Comparison of ENCODE assay signal across 8 cellular contexts in the genomic region with DNA sequence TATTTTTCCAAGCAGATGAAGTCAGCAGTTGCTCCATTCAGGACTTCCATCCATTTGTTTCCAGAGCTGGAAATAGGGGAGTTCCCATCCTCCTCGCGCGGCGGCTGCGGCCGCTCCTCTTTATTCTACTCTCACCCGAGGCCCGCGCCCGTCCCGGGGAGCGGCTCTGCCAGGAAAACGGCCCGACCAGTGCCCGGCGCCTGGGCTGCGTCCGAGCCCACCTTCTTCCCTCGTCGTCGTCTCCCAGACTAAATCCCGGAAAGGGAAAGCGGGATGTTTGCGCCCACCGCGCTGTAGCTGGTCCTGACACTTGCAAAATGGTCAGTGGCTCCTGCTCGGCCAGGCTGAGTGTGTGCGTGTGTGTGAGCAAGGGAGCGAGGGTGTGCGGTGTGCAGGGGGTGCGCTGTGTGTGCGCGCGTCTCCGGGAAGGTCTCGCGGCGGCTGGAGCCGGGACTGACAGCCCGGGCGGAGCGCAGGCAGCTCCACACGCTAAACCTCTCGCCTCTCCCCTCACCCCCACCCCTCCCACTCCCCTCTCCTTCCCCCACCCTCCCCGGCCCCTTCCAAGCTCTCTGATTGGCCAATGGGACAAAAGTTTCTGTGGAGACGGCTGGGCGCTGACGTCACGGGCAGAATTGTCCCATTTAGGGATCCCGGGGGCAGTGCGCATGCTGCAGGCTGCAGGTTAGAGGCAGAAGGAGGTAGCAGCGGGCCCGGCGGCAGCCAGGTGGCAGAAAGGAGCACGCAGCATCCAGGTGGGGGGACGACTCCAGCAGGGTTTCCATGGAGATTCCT. TPM values are rescaled to one million over a fixed set of nuclear protein-coding genes. Genes with fewer than 3 reads are reported as not detected.
DNase-seq lines count a peak whose midpoint lies in the region; ATAC-seq and TF ChIP-seq lines count a peak whose summit lies in the region.

A gene with protein sequence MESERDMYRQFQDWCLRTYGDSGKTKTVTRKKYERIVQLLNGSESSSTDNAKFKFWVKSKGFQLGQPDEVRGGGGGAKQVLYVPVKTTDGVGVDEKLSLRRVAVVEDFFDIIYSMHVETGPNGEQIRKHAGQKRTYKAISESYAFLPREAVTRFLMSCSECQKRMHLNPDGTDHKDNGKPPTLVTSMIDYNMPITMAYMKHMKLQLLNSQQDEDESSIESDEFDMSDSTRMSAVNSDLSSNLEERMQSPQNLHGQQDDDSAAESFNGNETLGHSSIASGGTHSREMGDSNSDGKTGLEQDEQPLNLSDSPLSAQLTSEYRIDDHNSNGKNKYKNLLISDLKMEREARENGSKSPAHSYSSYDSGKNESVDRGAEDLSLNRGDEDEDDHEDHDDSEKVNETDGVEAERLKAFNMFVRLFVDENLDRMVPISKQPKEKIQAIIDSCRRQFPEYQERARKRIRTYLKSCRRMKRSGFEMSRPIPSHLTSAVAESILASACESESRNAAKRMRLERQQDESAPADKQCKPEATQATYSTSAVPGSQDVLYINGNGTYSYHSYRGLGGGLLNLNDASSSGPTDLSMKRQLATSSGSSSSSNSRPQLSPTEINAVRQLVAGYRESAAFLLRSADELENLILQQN (minus strand): TSS at position 491 of the 795 bp plus-strand sequence. CDS start 1,660 bp downstream, outside the sequence.

- DNase-seq in DMS 273 treated with DMSO at 0.1 percent for 48 hours (lab: John Stamatoyannopoulos, UW) (peak; percentile 17), NCI-H146 (lab: John Stamatoyannopoulos, UW) (peak; percentile 100), ascending aorta (ENCODE audit: low spot score in 2 of 2) (peak in 1 of 2 donors; percentile 72), gastrocnemius medialis (no peak)

- H3K4me1 ChIP-seq in ascending aorta (peaks cover 3% of the 10 kb centered on the region in 2 donors), iPS-15b (ENCODE audit: control insufficient read depth, insufficient read depth, low read length) (peaks cover 4% of the 10 kb centered on the region), gastrocnemius medialis (peaks cover 6 to 32% of the 10 kb centered on the region in 2 donors)

- H3K36me3 ChIP-seq in ascending aorta (no peaks in the 10 kb centered on the region), iPS-15b (ENCODE audit: control insufficient read depth, insufficient read depth, low read length) (no peaks in the 10 kb centered on the region), gastrocnemius medialis (no peaks in the 10 kb centered on the region)

- H3K9me3 ChIP-seq in ascending aorta (no peaks in the 10 kb centered on the region), iPS-15b (ENCODE audit: control insufficient read depth, insufficient read depth, low read length) (no peaks in the 10 kb centered on the region), gastrocnemius medialis (no peaks in the 10 kb centered on the region)

- H3K27ac ChIP-seq in ascending aorta (no peak within 1 kb of the TSS), gastrocnemius medialis (no peak within 1 kb of the TSS)

- TF ChIP-seq CTCF in ascending aorta (IDR thresholded peaks at IDR 0.05): peak in 2 of 3 experiments; percentile 15 to 37
- TF ChIP-seq CTCF in gastrocnemius medialis (IDR thresholded peaks at IDR 0.05 in 4 of 5, conservative IDR thresholded peaks at IDR 0.05 in 1 of 5): peak in 1 of 5 experiments; percentile 8

- intact Hi-C loops in ascending aorta (cut with DNase I): loop anchor here (10.0 kb wide), 1 partner anchor 560 kb away; no protein-coding TSS in a partner anchor
- intact Hi-C loops in gastrocnemius medialis (cut with DNase I; ENCODE audit: low total_unique reads): no loop called here

- in situ Hi-C loops in gastrocnemius medialis (cut with MboI; ENCODE audit: low sequenced_read_pairs in 4 of 4): no loop called here

- ATAC-seq in gastrocnemius medialis (no peak), GM18861 (IDR thresholded peaks at IDR 0.05; ENCODE audit: unreplicated experiment) (no peak), HG02840 (IDR thresholded peaks at IDR 0.05; ENCODE audit: low FRiP score, unreplicated experiment) (no peak), HG02884 (IDR thresholded peaks at IDR 0.05; ENCODE audit: unreplicated experiment) (no peak)

- TF ChIP-seq POLR2A in gastrocnemius medialis (IDR thresholded peaks at IDR 0.05): no peak

- no peak within 1 kb of the TSS for H3K9ac ChIP-seq in iPS-15b (ENCODE audit: low read depth, low read length)

- H3K4me3 ChIP-seq in ascending aorta: peak within 1 kb of the TSS; percentile 54 to 69
- H3K4me3 ChIP-seq in iPS-15b (ENCODE audit: low read depth, low read length): peak within 1 kb of the TSS; percentile 91
- peak within 1 kb of the TSS; percentile 46 to 66 (median 52) for H3K4me3 ChIP-seq in gastrocnemius medialis

- no peaks in the 10 kb centered on the region for H3K27me3 ChIP-seq in ascending aorta
- H3K27me3 ChIP-seq in iPS-15b (ENCODE audit: control insufficient read depth, insufficient read depth, low read length): peaks cover 61% of the 10 kb centered on the region
- peaks cover 37 to 57% (median 53%) of the 10 kb centered on the region in 3 donors for H3K27me3 ChIP-seq in gastrocnemius medialis

RNA-seq across cellular contexts. Expression of the gene that starts here (rescaled TPM):
- total RNA-seq in ascending aorta (not detected), gastrocnemius medialis (not detected)

Comparison
In these comparisons a context has a peak if more than half of its experiments do, and no peak if none do; other contexts are left out.
1. DNase-seq: peak in DMS 273 treated with DMSO at 0.1 percent for 48 hours (single experiment) and NCI-H146 (single experiment); none in gastrocnemius medialis (0 of 2).
2. Peak in every context shown above with its lines, with median percentiles within 50 percentile points of each other: H3K4me3 ChIP-seq.